ENCODE assay signal across 18 cellular contexts in genomic region chr5:91977599-91977998, GRCh38.
"Had no signal": no experiment of that assay in that cellular context is flagged by ENCODE, and none has a peak within 500 bp of the region (broad histone marks: within the 10 kb centered on the region; RNA-seq: fewer than 3 reads in every experiment).

No MANE protein-coding gene starts in this region.

- H3K36me3 ChIP-seq: colonic mucosa, esophagus squamous epithelium, tibial nerve, uterus had no signal

- H3K27ac ChIP-seq: body of pancreas, colonic mucosa, esophagus squamous epithelium, tibial nerve, uterus had no signal

- H3K9me3 ChIP-seq: body of pancreas, colonic mucosa, esophagus squamous epithelium, tibial nerve, uterus had no signal

- H3K4me3 ChIP-seq: body of pancreas, colonic mucosa, esophagus squamous epithelium, tibial nerve, uterus had no signal

- H3K4me1 ChIP-seq: body of pancreas, colonic mucosa, esophagus squamous epithelium, tibial nerve, uterus had no signal

- H3K27me3 ChIP-seq: body of pancreas, colonic mucosa, esophagus squamous epithelium, tibial nerve, uterus had no signal

- DNase-seq: activated CD4-positive, CD25-positive, alpha-beta regulatory T cell treated with anti-CD3 and anti-CD28 coated beads, Interleukin-2, amount 50 U/mL, for 72 hours; activated naive CD8-positive, alpha-beta T cell treated with anti-CD3 and anti-CD28 coated beads for 36 hours; amygdala; body of pancreas; caudate nucleus; colonic mucosa; effector CD4-positive, alpha-beta T cell; esophagus squamous epithelium; glutamatergic neuron; hypothalamus; kidney glomerular epithelial cell; left ventricle myocardium superior; naive thymus-derived CD8-positive, alpha-beta T cell; posterior cingulate gyrus; stimulated activated CD4-positive, alpha-beta T cell treated with anti-CD3 and anti-CD28 coated beads, Interleukin-4, amount 100 ng/mL, for 1 hour; stimulated activated naive CD4-positive, alpha-beta T cell; uterus had no signal
